In the genomic region with DNA sequence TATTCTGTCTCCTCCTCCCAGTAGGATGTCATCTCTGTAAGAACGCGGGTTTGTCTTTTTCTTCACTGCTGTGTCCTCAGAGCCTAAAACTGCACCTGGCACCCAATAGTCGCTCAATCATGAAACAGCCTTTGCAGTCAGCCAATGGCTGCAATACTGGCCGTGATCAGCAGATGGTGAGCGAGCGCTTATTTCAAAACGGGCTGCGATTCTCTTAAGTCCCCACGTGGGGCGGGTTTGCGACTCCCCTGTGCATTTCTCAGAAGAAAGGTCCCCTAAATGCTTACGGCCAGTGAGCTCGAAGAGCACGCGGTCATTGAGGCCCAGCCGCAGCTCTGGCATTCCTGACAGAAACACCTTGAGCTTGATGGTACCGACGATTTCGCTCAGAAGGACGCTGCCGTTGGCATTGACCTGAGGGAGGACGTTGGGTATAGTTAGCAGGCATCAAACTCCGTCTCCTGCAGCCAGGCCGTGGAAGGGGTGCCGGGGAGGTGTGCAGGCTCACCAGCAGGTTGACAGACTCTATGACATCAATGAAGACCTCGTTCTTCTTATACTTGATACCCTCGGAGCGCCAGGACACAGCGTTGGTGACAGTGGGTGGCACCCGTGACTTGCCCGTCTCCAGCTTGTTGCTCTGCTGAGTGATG, we compare ENCODE assay signal across 1 cellular context.
TF ChIP-seq lines count a peak whose summit lies in the region.

No MANE protein-coding gene starts in this region.

TF ChIP-seq in HepG2, 621 proteins besides CTCF, POLR2A, EP300 and RAD21 (continued from another document and continues in another):
- no peak; the same call in 1 of the 2 replicates for TF ChIP-seq GMEB1 (CRISPR knock-in tag; IDR thresholded peaks at IDR 0.05; ENCODE audit: borderline replicate concordance)
- TF ChIP-seq HIVEP1 (CRISPR knock-in tag; IDR thresholded peaks at IDR 0.05) = no peak; the same call in 1 of the 2 replicates
- TF ChIP-seq, protein P1, sequence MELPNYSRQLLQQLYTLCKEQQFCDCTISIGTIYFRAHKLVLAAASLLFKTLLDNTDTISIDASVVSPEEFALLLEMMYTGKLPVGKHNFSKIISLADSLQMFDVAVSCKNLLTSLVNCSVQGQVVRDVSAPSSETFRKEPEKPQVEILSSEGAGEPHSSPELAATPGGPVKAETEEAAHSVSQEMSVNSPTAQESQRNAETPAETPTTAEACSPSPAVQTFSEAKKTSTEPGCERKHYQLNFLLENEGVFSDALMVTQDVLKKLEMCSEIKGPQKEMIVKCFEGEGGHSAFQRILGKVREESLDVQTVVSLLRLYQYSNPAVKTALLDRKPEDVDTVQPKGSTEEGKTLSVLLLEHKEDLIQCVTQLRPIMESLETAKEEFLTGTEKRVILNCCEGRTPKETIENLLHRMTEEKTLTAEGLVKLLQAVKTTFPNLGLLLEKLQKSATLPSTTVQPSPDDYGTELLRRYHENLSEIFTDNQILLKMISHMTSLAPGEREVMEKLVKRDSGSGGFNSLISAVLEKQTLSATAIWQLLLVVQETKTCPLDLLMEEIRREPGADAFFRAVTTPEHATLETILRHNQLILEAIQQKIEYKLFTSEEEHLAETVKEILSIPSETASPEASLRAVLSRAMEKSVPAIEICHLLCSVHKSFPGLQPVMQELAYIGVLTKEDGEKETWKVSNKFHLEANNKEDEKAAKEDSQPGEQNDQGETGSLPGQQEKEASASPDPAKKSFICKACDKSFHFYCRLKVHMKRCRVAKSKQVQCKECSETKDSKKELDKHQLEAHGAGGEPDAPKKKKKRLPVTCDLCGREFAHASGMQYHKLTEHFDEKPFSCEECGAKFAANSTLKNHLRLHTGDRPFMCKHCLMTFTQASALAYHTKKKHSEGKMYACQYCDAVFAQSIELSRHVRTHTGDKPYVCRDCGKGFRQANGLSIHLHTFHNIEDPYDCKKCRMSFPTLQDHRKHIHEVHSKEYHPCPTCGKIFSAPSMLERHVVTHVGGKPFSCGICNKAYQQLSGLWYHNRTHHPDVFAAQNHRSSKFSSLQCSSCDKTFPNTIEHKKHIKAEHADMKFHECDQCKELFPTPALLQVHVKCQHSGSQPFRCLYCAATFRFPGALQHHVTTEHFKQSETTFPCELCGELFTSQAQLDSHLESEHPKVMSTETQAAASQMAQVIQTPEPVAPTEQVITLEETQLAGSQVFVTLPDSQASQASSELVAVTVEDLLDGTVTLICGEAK (IDR thresholded peaks at IDR 0.05) = no peak
- TF ChIP-seq, protein P1 (CRISPR knock-in tag; IDR thresholded peaks at IDR 0.05) = no peak
- TF ChIP-seq TOPORS (CRISPR knock-in tag; IDR thresholded peaks at IDR 0.05) = 0 out of 2 replicates have a peak, but pooled peaks have one; percentile 32
- TF ChIP-seq ZNF382 (CRISPR knock-in tag; IDR thresholded peaks at IDR 0.05; ENCODE audit: borderline replicate concordance) = no peak
- TF ChIP-seq ZBTB7A (CRISPR knock-in tag; IDR thresholded peaks at IDR 0.05) = no peak
- no peak for TF ChIP-seq TBL1XR1 (IDR thresholded peaks at IDR 0.05; ENCODE audit: borderline replicate concordance, low read length, partially characterized antibody)
- no peak for TF ChIP-seq RFXANK (CRISPR knock-in tag; IDR thresholded peaks at IDR 0.05)
- TF ChIP-seq SMARCC2 (IDR thresholded peaks at IDR 0.05) = no peak
- TF ChIP-seq, protein P2, sequence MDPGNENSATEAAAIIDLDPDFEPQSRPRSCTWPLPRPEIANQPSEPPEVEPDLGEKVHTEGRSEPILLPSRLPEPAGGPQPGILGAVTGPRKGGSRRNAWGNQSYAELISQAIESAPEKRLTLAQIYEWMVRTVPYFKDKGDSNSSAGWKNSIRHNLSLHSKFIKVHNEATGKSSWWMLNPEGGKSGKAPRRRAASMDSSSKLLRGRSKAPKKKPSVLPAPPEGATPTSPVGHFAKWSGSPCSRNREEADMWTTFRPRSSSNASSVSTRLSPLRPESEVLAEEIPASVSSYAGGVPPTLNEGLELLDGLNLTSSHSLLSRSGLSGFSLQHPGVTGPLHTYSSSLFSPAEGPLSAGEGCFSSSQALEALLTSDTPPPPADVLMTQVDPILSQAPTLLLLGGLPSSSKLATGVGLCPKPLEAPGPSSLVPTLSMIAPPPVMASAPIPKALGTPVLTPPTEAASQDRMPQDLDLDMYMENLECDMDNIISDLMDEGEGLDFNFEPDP (CRISPR knock-in tag; conservative IDR thresholded peaks at IDR 0.05) = no peak
- no peak for TF ChIP-seq ETS1 (CRISPR knock-in tag; IDR thresholded peaks at IDR 0.05)
- TF ChIP-seq, protein P3, sequence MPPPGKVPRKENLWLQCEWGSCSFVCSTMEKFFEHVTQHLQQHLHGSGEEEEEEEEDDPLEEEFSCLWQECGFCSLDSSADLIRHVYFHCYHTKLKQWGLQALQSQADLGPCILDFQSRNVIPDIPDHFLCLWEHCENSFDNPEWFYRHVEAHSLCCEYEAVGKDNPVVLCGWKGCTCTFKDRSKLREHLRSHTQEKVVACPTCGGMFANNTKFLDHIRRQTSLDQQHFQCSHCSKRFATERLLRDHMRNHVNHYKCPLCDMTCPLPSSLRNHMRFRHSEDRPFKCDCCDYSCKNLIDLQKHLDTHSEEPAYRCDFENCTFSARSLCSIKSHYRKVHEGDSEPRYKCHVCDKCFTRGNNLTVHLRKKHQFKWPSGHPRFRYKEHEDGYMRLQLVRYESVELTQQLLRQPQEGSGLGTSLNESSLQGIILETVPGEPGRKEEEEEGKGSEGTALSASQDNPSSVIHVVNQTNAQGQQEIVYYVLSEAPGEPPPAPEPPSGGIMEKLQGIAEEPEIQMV (CRISPR knock-in tag; IDR thresholded peaks at IDR 0.05; ENCODE audit: low read depth) = no peak
- TF ChIP-seq SRY (CRISPR knock-in tag; IDR thresholded peaks at IDR 0.05) = no peak
- no peak for TF ChIP-seq STAT6 (CRISPR knock-in tag; IDR thresholded peaks at IDR 0.05; ENCODE audit: borderline replicate concordance)
- TF ChIP-seq HNRNPL (IDR thresholded peaks at IDR 0.05; ENCODE audit: low read depth, low read length) = no peak
- 0 out of 2 replicates have a peak, but pooled peaks have one; percentile 53 for TF ChIP-seq ZNF136 (CRISPR knock-in tag; IDR thresholded peaks at IDR 0.05; ENCODE audit: low read depth)
- no peak for TF ChIP-seq REXO4 (CRISPR knock-in tag; IDR thresholded peaks at IDR 0.05; ENCODE audit: borderline replicate concordance)
- TF ChIP-seq ATF7-NPFF (CRISPR knock-in tag; IDR thresholded peaks at IDR 0.05; ENCODE audit: low read depth) = no peak
- 0 out of 2 replicates have a peak, but pooled peaks have one; percentile 19 for TF ChIP-seq MIER3 (CRISPR knock-in tag; IDR thresholded peaks at IDR 0.05; ENCODE audit: borderline replicate concordance)
- no peak; the same call in 1 of the 2 replicates for TF ChIP-seq FOSL2 (CRISPR knock-in tag; IDR thresholded peaks at IDR 0.05)
- peak; percentile 99 for TF ChIP-seq ZNF3 (CRISPR knock-in tag; IDR thresholded peaks at IDR 0.05)
- no peak for TF ChIP-seq ZBTB44 (CRISPR knock-in tag; IDR thresholded peaks at IDR 0.05)
- peak; percentile 76 for TF ChIP-seq MAX (IDR thresholded peaks at IDR 0.05)
- TF ChIP-seq IRF2 (CRISPR knock-in tag; IDR thresholded peaks at IDR 0.05) = no peak; the same call in 1 of the 2 replicates
- peak; percentile 41; the same call in 1 of the 2 replicates for TF ChIP-seq PRDM10 (CRISPR knock-in tag; IDR thresholded peaks at IDR 0.05; ENCODE audit: low read depth)
- TF ChIP-seq RBM22 (optimal IDR thresholded peaks at IDR 0.05; ENCODE audit: low read length) = no peak
